14 cellular contexts compared by ENCODE assay signal in the genomic region with DNA sequence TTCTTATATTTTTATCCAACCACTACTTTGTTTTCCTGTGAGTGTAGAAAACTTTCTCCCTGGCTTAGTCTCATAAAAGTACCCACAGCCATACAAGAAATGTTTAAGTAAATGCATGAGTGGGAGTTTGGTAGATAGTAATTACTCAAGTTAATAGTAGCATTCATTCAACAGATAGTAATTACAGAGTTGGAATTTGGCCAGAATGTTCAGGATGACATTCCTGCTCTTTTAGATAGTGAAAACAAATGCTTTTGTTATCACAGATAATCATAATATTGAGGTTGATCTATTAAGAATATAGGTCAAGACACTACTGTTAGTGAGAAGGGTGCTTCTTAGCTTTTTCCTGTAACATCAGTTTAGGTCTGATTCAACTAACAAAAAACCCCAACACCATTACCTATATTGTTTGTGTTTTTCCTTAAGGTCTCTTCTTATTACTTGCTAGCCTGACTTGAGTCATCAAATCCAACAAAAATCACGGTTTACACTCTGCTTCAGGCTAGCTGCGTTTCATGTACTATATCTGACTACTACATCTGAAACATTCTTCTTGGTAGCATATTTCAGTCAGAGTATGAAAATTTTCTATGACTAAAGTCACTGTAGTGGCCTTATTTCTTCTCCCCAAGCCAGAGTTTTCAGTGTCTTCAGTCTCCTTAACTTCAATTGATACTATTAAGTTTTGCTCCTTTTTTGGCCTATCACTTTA.
A peak's percentile ranks its signal among the peaks of the same experiment; 100 is the strongest.
DNase-seq lines count a peak whose midpoint lies in the region; ATAC-seq lines count a peak whose summit lies in the region.
"Had no signal": no experiment of that assay in that cellular context is flagged by ENCODE, and none has a peak within 500 bp of the region (broad histone marks: within the 10 kb centered on the region; RNA-seq: fewer than 3 reads in every experiment).

No MANE protein-coding gene starts in this region.

- CTCF ChIA-PET in activated CD4-positive, alpha-beta T cell treated with anti-CD3 and anti-CD28 coated beads, Interleukin-2, amount 10 ng/mL, durations not matched to agents 7 days and 5 days (lab: Charles Lee): no interaction called here

- DNase-seq in activated CD4-positive, alpha-beta T cell treated with anti-CD3 and anti-CD28 coated beads, Interleukin-2, amount 10 ng/mL, durations not matched to agents 24 days and 14 days: no peak
- DNase-seq in activated CD4-positive, alpha-beta T cell treated with anti-CD3 and anti-CD28 coated beads, Interleukin-2, amount 10 ng/mL, durations not matched to agents 7 days and 5 days: no peak
- DNase-seq in iris pigment epithelial cell (ENCODE audit: low read depth) (peak; percentile 14), NCI-H1694 (lab: John Stamatoyannopoulos, UW) (no peak), HT-29 (ENCODE audit: low spot score) (no peak), NCI-H1930 (lab: John Stamatoyannopoulos, UW) (no peak)
- DNase-seq: CD4-positive, alpha-beta memory T cell; H7; NCI-H2029; right cardiac atrium; stimulated activated CD4-positive, alpha-beta T cell treated with anti-CD3 and anti-CD28 coated beads, Interleukin-2, amount 100 ng/mL, for 24 hours; T-helper 17 cell had no signal

- H3K27ac Mint-ChIP-seq in activated CD4-positive, alpha-beta T cell treated with anti-CD3 and anti-CD28 coated beads, Interleukin-2, amount 10 ng/mL, durations not matched to agents 24 days and 14 days: peak overlapping the region; percentile 73
- H3K27ac Mint-ChIP-seq in activated CD4-positive, alpha-beta T cell treated with anti-CD3 and anti-CD28 coated beads, Interleukin-2, amount 10 ng/mL, durations not matched to agents 7 days and 5 days: no peak overlapping the region
- H3K27ac Mint-ChIP-seq: T-helper 17 cell had no signal

- ATAC-seq in GM21381 (IDR thresholded peaks at IDR 0.05; ENCODE audit: unreplicated experiment) (peak; percentile 46), HG03025 (IDR thresholded peaks at IDR 0.05; ENCODE audit: low FRiP score, unreplicated experiment) (peak; percentile 75)
- ATAC-seq: right cardiac atrium, T-helper 17 cell had no signal

- peaks cover 3% of the 10 kb centered on the region for H3K36me3 Mint-ChIP-seq in activated CD4-positive, alpha-beta T cell treated with anti-CD3 and anti-CD28 coated beads, Interleukin-2, amount 10 ng/mL, durations not matched to agents 24 days and 14 days (ENCODE audit: low read depth)
- H3K36me3 Mint-ChIP-seq in activated CD4-positive, alpha-beta T cell treated with anti-CD3 and anti-CD28 coated beads, Interleukin-2, amount 10 ng/mL, durations not matched to agents 7 days and 5 days (ENCODE audit: low read depth): peaks cover 5% of the 10 kb centered on the region

- no peak overlapping the region for H3K4me3 Mint-ChIP-seq in activated CD4-positive, alpha-beta T cell treated with anti-CD3 and anti-CD28 coated beads, Interleukin-2, amount 10 ng/mL, durations not matched to agents 24 days and 14 days
- H3K4me3 Mint-ChIP-seq in activated CD4-positive, alpha-beta T cell treated with anti-CD3 and anti-CD28 coated beads, Interleukin-2, amount 10 ng/mL, durations not matched to agents 7 days and 5 days: no peak overlapping the region
- H3K4me3 Mint-ChIP-seq: CD4-positive, alpha-beta memory T cell; T-helper 17 cell had no signal

- H3K27me3 Mint-ChIP-seq in activated CD4-positive, alpha-beta T cell treated with anti-CD3 and anti-CD28 coated beads, Interleukin-2, amount 10 ng/mL, durations not matched to agents 24 days and 14 days: no peaks in the 10 kb centered on the region
- H3K27me3 Mint-ChIP-seq in activated CD4-positive, alpha-beta T cell treated with anti-CD3 and anti-CD28 coated beads, Interleukin-2, amount 10 ng/mL, durations not matched to agents 7 days and 5 days: no peaks in the 10 kb centered on the region
- H3K27me3 Mint-ChIP-seq: CD4-positive, alpha-beta memory T cell; T-helper 17 cell had no signal

- intact Hi-C loops in activated CD4-positive, alpha-beta T cell treated with anti-CD3 and anti-CD28 coated beads, Interleukin-2, amount 10 ng/mL, durations not matched to agents 24 days and 14 days (cut with micrococcal nuclease): loop anchor here (2.0 kb wide), 2 partner anchors 33 to 163 kb away; partner anchors contain the start of genes HS2ST1 and SELENOF

- H3K9me3 Mint-ChIP-seq in activated CD4-positive, alpha-beta T cell treated with anti-CD3 and anti-CD28 coated beads, Interleukin-2, amount 10 ng/mL, durations not matched to agents 24 days and 14 days: no peaks in the 10 kb centered on the region
- no peaks in the 10 kb centered on the region for H3K9me3 Mint-ChIP-seq in activated CD4-positive, alpha-beta T cell treated with anti-CD3 and anti-CD28 coated beads, Interleukin-2, amount 10 ng/mL, durations not matched to agents 7 days and 5 days
- H3K9me3 Mint-ChIP-seq: CD4-positive, alpha-beta memory T cell had no signal

- peaks cover 9% of the 10 kb centered on the region for H3K4me1 Mint-ChIP-seq in activated CD4-positive, alpha-beta T cell treated with anti-CD3 and anti-CD28 coated beads, Interleukin-2, amount 10 ng/mL, durations not matched to agents 24 days and 14 days
- H3K4me1 Mint-ChIP-seq in activated CD4-positive, alpha-beta T cell treated with anti-CD3 and anti-CD28 coated beads, Interleukin-2, amount 10 ng/mL, durations not matched to agents 7 days and 5 days: peaks cover 3% of the 10 kb centered on the region

- POLR2A ChIA-PET in activated CD4-positive, alpha-beta T cell treated with anti-CD3 and anti-CD28 coated beads, Interleukin-2, amount 10 ng/mL, durations not matched to agents 7 days and 5 days (lab: Charles Lee): no interaction called here
